34 cellular contexts compared by ENCODE assay signal in the genomic region with DNA sequence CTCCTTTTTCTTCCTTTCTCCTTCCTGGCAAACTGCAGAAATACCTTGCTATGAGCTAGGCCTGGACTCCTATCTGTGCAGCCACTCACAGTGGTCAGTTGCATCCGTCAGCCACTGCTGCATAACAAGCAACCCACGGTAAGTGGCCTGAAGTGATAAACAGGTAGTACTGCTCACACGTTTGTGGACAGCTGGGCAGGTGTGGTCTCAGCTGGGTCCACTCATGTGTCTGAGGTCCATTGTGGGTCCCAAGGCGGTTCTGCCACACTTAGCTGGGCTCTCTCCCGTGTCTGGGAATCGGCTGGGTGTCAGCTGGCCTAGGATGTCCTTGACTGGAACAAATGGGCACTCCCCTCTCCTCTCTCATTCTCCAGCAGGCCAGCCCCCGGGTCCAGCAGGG.
"Had no signal": no experiment of that assay in that cellular context is flagged by ENCODE, and none has a peak within 500 bp of the region (broad histone marks: within the 10 kb centered on the region; RNA-seq: fewer than 3 reads in every experiment).

No MANE protein-coding gene starts in this region.

- H3K4me2 ChIP-seq: PC-9 had no signal

- H3K27ac ChIP-seq: PC-9, RWPE1, VCaP had no signal

- H3K4me3 ChIP-seq: K562, PC-9 had no signal

- H3K4me3 Mint-ChIP-seq: activated CD8-positive, alpha-beta T cell treated with anti-CD3 and anti-CD28 coated beads, Interleukin-2, amount 10 ng/mL, durations not matched to agents 7 days and 5 days; activated naive CD4-positive, alpha-beta T cell treated with anti-CD3 and anti-CD28 coated beads, Interleukin-2, amount 10 ng/mL, durations not matched to agents 7 days and 5 days; activated naive CD8-positive, alpha-beta T cell; activated naive CD8-positive, alpha-beta T cell treated with anti-CD3 and anti-CD28 coated beads, Interleukin-2, amount 50 U/mL, for 24 hours; activated T-cell treated with anti-CD3 and anti-CD28 coated beads, Interleukin-2, amount 50 U/mL, for 24 hours; brain had no signal

- H3K36me3 Mint-ChIP-seq: activated naive CD4-positive, alpha-beta T cell treated with anti-CD3 and anti-CD28 coated beads, Interleukin-2, amount 10 ng/mL, durations not matched to agents 7 days and 5 days; activated naive CD8-positive, alpha-beta T cell; brain had no signal

- H3K27ac Mint-ChIP-seq: activated CD8-positive, alpha-beta T cell treated with anti-CD3 and anti-CD28 coated beads, Interleukin-2, amount 10 ng/mL, durations not matched to agents 7 days and 5 days; activated naive CD4-positive, alpha-beta T cell treated with anti-CD3 and anti-CD28 coated beads, Interleukin-2, amount 10 ng/mL, durations not matched to agents 7 days and 5 days; activated naive CD8-positive, alpha-beta T cell; activated naive CD8-positive, alpha-beta T cell treated with anti-CD3 and anti-CD28 coated beads, Interleukin-2, amount 50 U/mL, for 24 hours; activated T-cell treated with anti-CD3 and anti-CD28 coated beads, Interleukin-2, amount 50 U/mL, for 24 hours; activated T-helper 2 cell treated with anti-CD3 and anti-CD28 coated beads, Interferon-gamma antibody, Interleukin-2, Interleukin-4, amounts not matched to agents 10 μg/mL and 5 μg/mL and 100 μg/mL, durations not matched to agents 14 hours and 24 hours and 36 hours had no signal

- H3K9me3 Mint-ChIP-seq: activated naive CD4-positive, alpha-beta T cell treated with anti-CD3 and anti-CD28 coated beads, Interleukin-2, amount 10 ng/mL, durations not matched to agents 7 days and 5 days; activated naive CD8-positive, alpha-beta T cell treated with anti-CD3 and anti-CD28 coated beads, Interleukin-2, amount 50 U/mL, for 24 hours; activated T-cell treated with anti-CD3 and anti-CD28 coated beads, Interleukin-2, amount 50 U/mL, for 24 hours; activated T-helper 2 cell treated with anti-CD3 and anti-CD28 coated beads, Interferon-gamma antibody, Interleukin-2, Interleukin-4, amounts not matched to agents 10 μg/mL and 5 μg/mL and 100 μg/mL, durations not matched to agents 14 hours and 24 hours and 36 hours had no signal

- H3K27me3 Mint-ChIP-seq: activated naive CD8-positive, alpha-beta T cell; activated naive CD8-positive, alpha-beta T cell treated with anti-CD3 and anti-CD28 coated beads, Interleukin-2, amount 50 U/mL, for 24 hours; activated T-cell treated with anti-CD3 and anti-CD28 coated beads, Interleukin-2, amount 50 U/mL, for 24 hours had no signal

- ATAC-seq: activated CD8-positive, alpha-beta T cell treated with anti-CD3 and anti-CD28 coated beads, Interleukin-2, amount 10 ng/mL, durations not matched to agents 7 days and 5 days; activated naive CD8-positive, alpha-beta T cell treated with anti-CD3 and anti-CD28 coated beads, Interleukin-2, amount 50 U/mL, for 24 hours; K562 had no signal

- DNase-seq: activated CD4-positive, alpha-beta T cell treated with anti-CD3 and anti-CD28 coated beads for 1 hour; activated CD4-positive, alpha-beta T cell treated with anti-CD3 and anti-CD28 coated beads for 48 hours; activated CD4-positive, alpha-beta T cell treated with anti-CD3 and anti-CD28 coated beads, Interleukin-2, amount 50 U/mL, for 4 hours; activated CD4-positive, CD25-positive, alpha-beta regulatory T cell; activated CD8-positive, alpha-beta T cell treated with anti-CD3 and anti-CD28 coated beads, Interleukin-2, amount 10 ng/mL, durations not matched to agents 7 days and 5 days; activated naive CD4-positive, alpha-beta T cell treated with anti-CD3 and anti-CD28 coated beads, Interleukin-2, amount 10 ng/mL, durations not matched to agents 7 days and 5 days; activated naive CD8-positive, alpha-beta T cell treated with anti-CD3 and anti-CD28 coated beads, Interleukin-2, amount 50 U/mL, for 24 hours; activated T-cell treated with anti-CD3 and anti-CD28 coated beads, Interleukin-2, amount 50 U/mL, for 24 hours; anterior cingulate cortex; caudate nucleus; cerebellar nuclear complex; NCI-H1092 treated with DMSO at 0.1 percent for 48 hours; NCI-H1417; NCI-H146; NCI-H187; NCI-H2029 treated with DMSO at 0.1 percent for 48 hours; NCI-H2107; NCI-H2171; NCI-H510A; NCI-H526; NCI-H748 treated with DMSO at 0.1 percent for 48 hours; NK-92 treated with Interleukin-12 subunit alpha and Interleukin-12 subunit beta, amount 100 ng/mL, for 24 hours; PC-9; Right ventricle myocardium superior; SW 1271; T-helper 1 cell; T-helper 2 cell; T-helper 9 cell had no signal

- H2AFZ ChIP-seq: PC-9 had no signal

- H3K4me1 Mint-ChIP-seq: activated naive CD8-positive, alpha-beta T cell treated with anti-CD3 and anti-CD28 coated beads, Interleukin-2, amount 50 U/mL, for 24 hours had no signal
